ENCODE assay signal across 16 cellular contexts in the genomic region with DNA sequence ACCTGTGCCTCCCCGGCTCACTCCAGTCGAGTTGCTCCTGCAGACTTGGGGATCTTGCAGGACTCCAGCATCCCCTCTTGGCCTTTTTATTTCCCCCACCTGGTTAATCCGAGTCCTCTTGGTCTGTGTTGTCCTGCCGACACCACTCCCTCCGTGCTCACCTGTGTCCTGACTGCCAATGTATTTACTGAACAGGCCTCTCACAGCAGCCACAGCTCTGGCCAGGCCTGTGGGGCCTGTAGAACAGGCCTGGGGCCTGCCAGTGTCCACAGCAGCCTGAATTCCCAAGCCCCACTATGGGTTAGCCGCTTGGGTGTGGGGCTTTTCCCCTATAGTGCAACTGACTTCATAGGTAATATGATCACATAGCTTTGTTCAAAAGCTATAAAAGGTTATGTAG. TPM values are rescaled to one million over a fixed set of nuclear protein-coding genes. Genes with fewer than 3 reads are reported as not detected.
DNase-seq lines count a peak whose midpoint lies in the region; ATAC-seq and TF ChIP-seq lines count a peak whose summit lies in the region.
"Had no signal": no experiment of that assay in that cellular context is flagged by ENCODE, and none has a peak within 500 bp of the region (broad histone marks: within the 10 kb centered on the region; RNA-seq: fewer than 3 reads in every experiment).

No MANE protein-coding gene starts in this region.

- H3K27ac Mint-ChIP-seq in HFFc6 (no peak overlapping the region), immature natural killer cell (no peak overlapping the region)

- H3K27me3 ChIP-seq in right atrium auricular region (no peaks in the 10 kb centered on the region), osteoblast (ENCODE audit: insufficient read depth, low read length) (no peaks in the 10 kb centered on the region), upper lobe of right lung (no peaks in the 10 kb centered on the region)
- H3K27me3 ChIP-seq: MG63 had no signal

- no peak overlapping the region for H3K4me3 Mint-ChIP-seq in HFFc6
- no peak overlapping the region for H3K4me3 Mint-ChIP-seq in immature natural killer cell
- H3K4me3 Mint-ChIP-seq: CD14-positive monocyte had no signal

- H3K36me3 ChIP-seq in right atrium auricular region (peaks cover 92% of the 10 kb centered on the region), osteoblast (ENCODE audit: insufficient read depth, low read length) (peaks cover 3% of the 10 kb centered on the region), upper lobe of right lung (peaks cover 45% of the 10 kb centered on the region)
- H3K36me3 ChIP-seq: MG63 had no signal

- no peak overlapping the region for H3K4me2 ChIP-seq in osteoblast (ENCODE audit: insufficient read depth, low read length)

- no peak overlapping the region for H2AFZ ChIP-seq in osteoblast (ENCODE audit: low read length)

- H3K4me3 ChIP-seq in right atrium auricular region = no peak overlapping the region
- no peak overlapping the region for H3K4me3 ChIP-seq in osteoblast (ENCODE audit: insufficient read depth, low read length)
- no peak overlapping the region for H3K4me3 ChIP-seq in upper lobe of right lung
- H3K4me3 ChIP-seq: HAP-1, MG63 had no signal

- intact Hi-C loops in cardiac septum (cut with DNase I) = no loop called here
- intact Hi-C loops in upper lobe of right lung (cut with DNase I) = no loop called here

- H3K36me3 Mint-ChIP-seq in HFFc6 (ENCODE audit: low read depth) (no peaks in the 10 kb centered on the region), immature natural killer cell (peaks cover 8 to 24% (median 12%) of the 10 kb centered on the region in 3 donors)

- H3K9me3 Mint-ChIP-seq in HFFc6 (no peaks in the 10 kb centered on the region), immature natural killer cell (no peaks in the 10 kb centered on the region)

- DNase-seq in cardiac septum (ENCODE audit: low spot score) = peak; percentile 26
- DNase-seq in right atrium auricular region (ENCODE audit: low spot score) = no peak
- peak; percentile 3 for DNase-seq in osteoblast (ENCODE audit: insufficient read length, low spot score, missing footprints)
- peak; percentile 30 for DNase-seq in upper lobe of right lung
- no peak for DNase-seq in NCI-H524 (lab: John Stamatoyannopoulos, UW)
- no peak for DNase-seq in HFFc6
- DNase-seq in immature natural killer cell = no peak
- DNase-seq: COR-L47, DMS53, MG63, NCI-H1092 treated with DMSO at 0.1 percent for 48 hours, NCI-H1694 treated with DMSO at 0.1 percent for 48 hours, NCI-H510A treated with DMSO at 0.1 percent for 48 hours had no signal

- H3K9me3 ChIP-seq in right atrium auricular region (no peaks in the 10 kb centered on the region), osteoblast (ENCODE audit: low read depth, low read length) (no peaks in the 10 kb centered on the region), upper lobe of right lung (no peaks in the 10 kb centered on the region)
- H3K9me3 ChIP-seq: HAP-1, MG63 had no signal

- no peaks in the 10 kb centered on the region for H3K79me2 ChIP-seq in osteoblast (ENCODE audit: insufficient read depth, low read length)

- H3K4me1 ChIP-seq in right atrium auricular region (peaks cover 0 to 19% of the 10 kb centered on the region in 2 donors), osteoblast (ENCODE audit: insufficient read depth, low read length) (no peaks in the 10 kb centered on the region), upper lobe of right lung (no peaks in the 10 kb centered on the region)
- H3K4me1 ChIP-seq: HAP-1 had no signal

- H3K4me1 Mint-ChIP-seq in HFFc6 (ENCODE audit: low read depth) = no peaks in the 10 kb centered on the region
- peaks cover 0 to under 1% of the 10 kb centered on the region in 2 donors for H3K4me1 Mint-ChIP-seq in immature natural killer cell

- peak; percentile 49 for ATAC-seq in esophagus mucosa
- no peak for ATAC-seq in upper lobe of right lung

- H3K27ac ChIP-seq in right atrium auricular region (no peak overlapping the region), osteoblast (ENCODE audit: low read depth, low read length) (no peak overlapping the region), upper lobe of right lung (no peak overlapping the region)

- no peaks in the 10 kb centered on the region for H4K20me1 ChIP-seq in osteoblast (ENCODE audit: insufficient read depth, low read length)

- TF ChIP-seq CTCF in right atrium auricular region (IDR thresholded peaks at IDR 0.05) (no peak), osteoblast (IDR thresholded peaks at IDR 0.05; ENCODE audit: extremely low read depth, low read depth, low read length) (no peak), upper lobe of right lung (IDR thresholded peaks at IDR 0.05) (no peak), HFFc6 (IDR thresholded peaks at IDR 0.05) (no peak)

- H3K27me3 Mint-ChIP-seq in HFFc6 (ENCODE audit: insufficient read depth) (no peaks in the 10 kb centered on the region), immature natural killer cell (ENCODE audit: low read depth in 3 of 3) (peaks cover 0 to 4% (median 0%) of the 10 kb centered on the region in 3 donors)

RNA-seq across cellular contexts. Expression of gene ZNF467, which starts 46.3 kb away (rescaled TPM):
- total RNA-seq in cardiac septum = 7.0 TPM
- total RNA-seq in right atrium auricular region = 10 to 100 TPM in 1 of 2 donors, 1 to 10 TPM in 1; 3.2 to 11.0 TPM
- 3.6 TPM for total RNA-seq in esophagus mucosa
- total RNA-seq in osteoblast = not detected in 2 replicates
- total RNA-seq in upper lobe of right lung = 35.3 TPM
- total RNA-seq in HFFc6 (2021; fragmentation: NEBNext Ultra II Directional; extraction: Animal tissue kit (Norgen Biotek cat#: 25700)) = 1 to 10 TPM in 3 of 6 experiments, under 1 TPM in 3; 0.68 to 1.7 (median 1.0) TPM
- 1 to 10 TPM in 2 of 3 donors, not detected in 1; 1.5 to 2.3 TPM for polyA plus RNA-seq in immature natural killer cell

Comparison
In these comparisons a context has a peak if more than half of its experiments do, and no peak if none do; other contexts are left out.
1. DNase-seq: peak in cardiac septum (single experiment), osteoblast (single experiment) and upper lobe of right lung (single experiment); none in right atrium auricular region (single experiment), NCI-H524 (0 of 2), HFFc6 (single experiment) and immature natural killer cell (0 of 3).